Comparison of ENCODE assay signal across 1 cellular context in genomic region chr15:75452968-75453702, GRCh38.
TF ChIP-seq lines count a peak whose summit lies in the region.

No MANE protein-coding gene starts in this region.

TF ChIP-seq in GM12878, 131 proteins besides CTCF, POLR2A, EP300 and RAD21 (continued from another document and continues in another):
- TF ChIP-seq CEBPB (IDR thresholded peaks at IDR 0.05; ENCODE audit: borderline replicate concordance in 1 of 2, low read depth in 2 of 2, low read length in 2 of 2) (no peak), BHLHE40 (IDR thresholded peaks at IDR 0.05; ENCODE audit: borderline replicate concordance in 1 of 2, low read depth in 2 of 2, low read length in 1 of 2) (no peak), RELA (IDR thresholded peaks at IDR 0.05; ENCODE audit: borderline replicate concordance, partially characterized antibody) (no peak), IRF3 (IDR thresholded peaks at IDR 0.05) (no peak), SIX5 (IDR thresholded peaks at IDR 0.05; ENCODE audit: low read depth, low read length, severe bottlenecking) (no peak), CUX1 (IDR thresholded peaks at IDR 0.05; ENCODE audit: insufficient replicate concordance, low read depth, low read length) (no peak), REST (IDR thresholded peaks at IDR 0.05; ENCODE audit: low read depth, low read length) (no peak), CHD2 (IDR thresholded peaks at IDR 0.05; ENCODE audit: borderline replicate concordance, low read depth, low read length) (0 out of 2 replicates have a peak, but pooled peaks have one; percentile 32), ATF7 (IDR thresholded peaks at IDR 0.05; ENCODE audit: low read depth) (0 out of 2 replicates have a peak, but pooled peaks have one; percentile 3), KLF5 (IDR thresholded peaks at IDR 0.05; ENCODE audit: partially characterized antibody) (no peak), EED (IDR thresholded peaks at IDR 0.05; ENCODE audit: low read depth) (no peak; the same call in 1 of the 2 replicates), DPF2 (IDR thresholded peaks at IDR 0.05) (0 out of 2 replicates have a peak, but pooled peaks have one; percentile 35), MXI1 (IDR thresholded peaks at IDR 0.05; ENCODE audit: low read depth, low read length) (0 out of 2 replicates have a peak, but pooled peaks have one; percentile 46), LARP7 (IDR thresholded peaks at IDR 0.05) (no peak; the same call in 1 of the 2 replicates), CREM (IDR thresholded peaks at IDR 0.05; ENCODE audit: low read depth) (peak; percentile 56; the same call in 1 of the 2 replicates), ZNF384 (IDR thresholded peaks at IDR 0.05; ENCODE audit: borderline replicate concordance, low read depth, low read length) (no peak), USF1 (IDR thresholded peaks at IDR 0.05; ENCODE audit: borderline replicate concordance, extremely low read length, insufficient read depth, low read depth, low read length) (no peak), MEF2B (IDR thresholded peaks at IDR 0.05; ENCODE audit: partially characterized antibody, poor library complexity, severe bottlenecking) (peak; percentile 13), YY1 (IDR thresholded peaks at IDR 0.05; ENCODE audit: low read depth, low read length) (0 out of 2 replicates have a peak, but pooled peaks have one; percentile 14), SMAD5 (IDR thresholded peaks at IDR 0.05; ENCODE audit: low read depth) (0 out of 2 replicates have a peak, but pooled peaks have one; percentile 48), NR2C2 (IDR thresholded peaks at IDR 0.05; ENCODE audit: borderline replicate concordance, control insufficient read depth, insufficient read length, low read depth) (no peak), PAX8 (IDR thresholded peaks at IDR 0.05) (no peak), CBX3 (IDR thresholded peaks at IDR 0.05; ENCODE audit: borderline replicate concordance, low read depth) (no peak), SPI1 (IDR thresholded peaks at IDR 0.05; ENCODE audit: borderline replicate concordance, insufficient read depth, low read depth, low read length) (no peak), MYB (IDR thresholded peaks at IDR 0.05; ENCODE audit: borderline replicate concordance, low read depth, low read length) (no peak), MEF2A (IDR thresholded peaks at IDR 0.05; ENCODE audit: insufficient read depth, low read depth, low read length) (no peak), POLR2AphosphoS2 (IDR thresholded peaks at IDR 0.05; ENCODE audit: low read depth, low read length) (peak; percentile 22; the same call in 1 of the 2 replicates), SUZ12 (IDR thresholded peaks at IDR 0.05; ENCODE audit: unreplicated experiment) (no peak), ZBED1 (IDR thresholded peaks at IDR 0.05; ENCODE audit: borderline replicate concordance) (0 out of 2 replicates have a peak, but pooled peaks have one; percentile 45), GATAD2B (conservative IDR thresholded peaks at IDR 0.05; ENCODE audit: low read depth) (no peak), POLR2AphosphoS5 (IDR thresholded peaks at IDR 0.05; ENCODE audit: low read length) (peak; percentile 26), RFX5 (IDR thresholded peaks at IDR 0.05; ENCODE audit: low read depth, low read length) (no peak), IKZF2 (IDR thresholded peaks at IDR 0.05) (peak; percentile 48 to 63), ATF2 (IDR thresholded peaks at IDR 0.05; ENCODE audit: low read length) (no peak), PKNOX1 (IDR thresholded peaks at IDR 0.05) (no peak), BMI1 (IDR thresholded peaks at IDR 0.05; ENCODE audit: borderline replicate concordance) (no peak)
- TF ChIP-seq, protein P1, sequence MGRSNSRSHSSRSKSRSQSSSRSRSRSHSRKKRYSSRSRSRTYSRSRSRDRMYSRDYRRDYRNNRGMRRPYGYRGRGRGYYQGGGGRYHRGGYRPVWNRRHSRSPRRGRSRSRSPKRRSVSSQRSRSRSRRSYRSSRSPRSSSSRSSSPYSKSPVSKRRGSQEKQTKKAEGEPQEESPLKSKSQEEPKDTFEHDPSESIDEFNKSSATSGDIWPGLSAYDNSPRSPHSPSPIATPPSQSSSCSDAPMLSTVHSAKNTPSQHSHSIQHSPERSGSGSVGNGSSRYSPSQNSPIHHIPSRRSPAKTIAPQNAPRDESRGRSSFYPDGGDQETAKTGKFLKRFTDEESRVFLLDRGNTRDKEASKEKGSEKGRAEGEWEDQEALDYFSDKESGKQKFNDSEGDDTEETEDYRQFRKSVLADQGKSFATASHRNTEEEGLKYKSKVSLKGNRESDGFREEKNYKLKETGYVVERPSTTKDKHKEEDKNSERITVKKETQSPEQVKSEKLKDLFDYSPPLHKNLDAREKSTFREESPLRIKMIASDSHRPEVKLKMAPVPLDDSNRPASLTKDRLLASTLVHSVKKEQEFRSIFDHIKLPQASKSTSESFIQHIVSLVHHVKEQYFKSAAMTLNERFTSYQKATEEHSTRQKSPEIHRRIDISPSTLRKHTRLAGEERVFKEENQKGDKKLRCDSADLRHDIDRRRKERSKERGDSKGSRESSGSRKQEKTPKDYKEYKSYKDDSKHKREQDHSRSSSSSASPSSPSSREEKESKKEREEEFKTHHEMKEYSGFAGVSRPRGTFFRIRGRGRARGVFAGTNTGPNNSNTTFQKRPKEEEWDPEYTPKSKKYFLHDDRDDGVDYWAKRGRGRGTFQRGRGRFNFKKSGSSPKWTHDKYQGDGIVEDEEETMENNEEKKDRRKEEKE (IDR thresholded peaks at IDR 0.05): no peak
- TF ChIP-seq, protein P2, sequence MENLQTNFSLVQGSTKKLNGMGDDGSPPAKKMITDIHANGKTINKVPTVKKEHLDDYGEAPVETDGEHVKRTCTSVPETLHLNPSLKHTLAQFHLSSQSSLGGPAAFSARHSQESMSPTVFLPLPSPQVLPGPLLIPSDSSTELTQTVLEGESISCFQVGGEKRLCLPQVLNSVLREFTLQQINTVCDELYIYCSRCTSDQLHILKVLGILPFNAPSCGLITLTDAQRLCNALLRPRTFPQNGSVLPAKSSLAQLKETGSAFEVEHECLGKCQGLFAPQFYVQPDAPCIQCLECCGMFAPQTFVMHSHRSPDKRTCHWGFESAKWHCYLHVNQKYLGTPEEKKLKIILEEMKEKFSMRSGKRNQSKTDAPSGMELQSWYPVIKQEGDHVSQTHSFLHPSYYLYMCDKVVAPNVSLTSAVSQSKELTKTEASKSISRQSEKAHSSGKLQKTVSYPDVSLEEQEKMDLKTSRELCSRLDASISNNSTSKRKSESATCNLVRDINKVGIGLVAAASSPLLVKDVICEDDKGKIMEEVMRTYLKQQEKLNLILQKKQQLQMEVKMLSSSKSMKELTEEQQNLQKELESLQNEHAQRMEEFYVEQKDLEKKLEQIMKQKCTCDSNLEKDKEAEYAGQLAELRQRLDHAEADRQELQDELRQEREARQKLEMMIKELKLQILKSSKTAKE (IDR thresholded peaks at IDR 0.05; ENCODE audit: low read depth, poor library complexity, severe bottlenecking): no peak
- TF ChIP-seq, protein P3, sequence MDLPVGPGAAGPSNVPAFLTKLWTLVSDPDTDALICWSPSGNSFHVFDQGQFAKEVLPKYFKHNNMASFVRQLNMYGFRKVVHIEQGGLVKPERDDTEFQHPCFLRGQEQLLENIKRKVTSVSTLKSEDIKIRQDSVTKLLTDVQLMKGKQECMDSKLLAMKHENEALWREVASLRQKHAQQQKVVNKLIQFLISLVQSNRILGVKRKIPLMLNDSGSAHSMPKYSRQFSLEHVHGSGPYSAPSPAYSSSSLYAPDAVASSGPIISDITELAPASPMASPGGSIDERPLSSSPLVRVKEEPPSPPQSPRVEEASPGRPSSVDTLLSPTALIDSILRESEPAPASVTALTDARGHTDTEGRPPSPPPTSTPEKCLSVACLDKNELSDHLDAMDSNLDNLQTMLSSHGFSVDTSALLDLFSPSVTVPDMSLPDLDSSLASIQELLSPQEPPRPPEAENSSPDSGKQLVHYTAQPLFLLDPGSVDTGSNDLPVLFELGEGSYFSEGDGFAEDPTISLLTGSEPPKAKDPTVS (IDR thresholded peaks at IDR 0.05; ENCODE audit: low read depth, low read length): no peak
